ENCODE assay signal across 8 cellular contexts in the genomic region with DNA sequence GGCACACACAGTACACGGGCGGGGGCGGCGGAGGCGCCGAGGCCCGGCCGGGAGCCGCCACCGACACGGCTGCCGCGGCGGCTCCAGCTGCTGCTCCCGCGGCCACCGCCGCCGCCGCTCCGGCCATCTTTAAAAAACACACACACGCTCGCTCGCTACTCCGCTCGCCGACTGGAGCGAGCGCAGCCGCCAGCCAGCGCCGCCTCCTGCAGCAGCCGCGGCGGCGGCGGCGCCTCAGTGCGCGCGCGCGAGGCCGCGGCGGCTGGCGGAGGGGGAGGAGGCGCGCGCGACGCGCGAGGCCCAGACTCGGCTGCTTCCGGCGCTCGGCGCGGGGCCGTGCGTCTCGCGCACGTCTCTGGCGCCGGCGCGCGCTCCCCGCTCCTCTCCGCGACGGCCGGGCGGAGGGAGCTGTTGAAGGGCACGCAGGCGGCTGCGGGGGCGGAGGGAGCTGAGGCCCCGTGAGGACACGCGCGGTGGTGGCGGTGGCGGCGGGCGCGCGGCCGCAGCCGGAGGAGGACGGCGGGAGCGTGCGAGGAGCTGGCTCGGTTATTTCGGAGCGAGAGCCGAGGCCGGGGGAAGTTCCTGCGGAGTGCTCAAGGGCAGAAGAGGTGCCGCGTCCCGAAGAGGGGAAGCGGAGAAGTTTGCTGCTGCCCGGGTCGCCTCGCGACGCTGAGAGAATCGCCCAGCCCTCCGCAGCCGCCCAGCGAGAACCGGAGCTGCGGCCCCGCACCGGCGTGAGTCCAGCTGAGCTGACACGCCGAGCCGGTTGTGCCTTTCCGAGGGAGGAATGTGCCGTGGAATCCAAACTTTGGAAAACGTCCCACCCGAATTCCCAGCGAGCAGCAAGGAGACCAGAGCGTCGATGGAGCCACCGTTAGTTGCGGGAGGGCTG. TPM values are rescaled to one million over a fixed set of nuclear protein-coding genes. Genes with fewer than 3 reads are reported as not detected.
DNase-seq lines count a peak whose midpoint lies in the region; ATAC-seq and TF ChIP-seq lines count a peak whose summit lies in the region.

A gene with protein sequence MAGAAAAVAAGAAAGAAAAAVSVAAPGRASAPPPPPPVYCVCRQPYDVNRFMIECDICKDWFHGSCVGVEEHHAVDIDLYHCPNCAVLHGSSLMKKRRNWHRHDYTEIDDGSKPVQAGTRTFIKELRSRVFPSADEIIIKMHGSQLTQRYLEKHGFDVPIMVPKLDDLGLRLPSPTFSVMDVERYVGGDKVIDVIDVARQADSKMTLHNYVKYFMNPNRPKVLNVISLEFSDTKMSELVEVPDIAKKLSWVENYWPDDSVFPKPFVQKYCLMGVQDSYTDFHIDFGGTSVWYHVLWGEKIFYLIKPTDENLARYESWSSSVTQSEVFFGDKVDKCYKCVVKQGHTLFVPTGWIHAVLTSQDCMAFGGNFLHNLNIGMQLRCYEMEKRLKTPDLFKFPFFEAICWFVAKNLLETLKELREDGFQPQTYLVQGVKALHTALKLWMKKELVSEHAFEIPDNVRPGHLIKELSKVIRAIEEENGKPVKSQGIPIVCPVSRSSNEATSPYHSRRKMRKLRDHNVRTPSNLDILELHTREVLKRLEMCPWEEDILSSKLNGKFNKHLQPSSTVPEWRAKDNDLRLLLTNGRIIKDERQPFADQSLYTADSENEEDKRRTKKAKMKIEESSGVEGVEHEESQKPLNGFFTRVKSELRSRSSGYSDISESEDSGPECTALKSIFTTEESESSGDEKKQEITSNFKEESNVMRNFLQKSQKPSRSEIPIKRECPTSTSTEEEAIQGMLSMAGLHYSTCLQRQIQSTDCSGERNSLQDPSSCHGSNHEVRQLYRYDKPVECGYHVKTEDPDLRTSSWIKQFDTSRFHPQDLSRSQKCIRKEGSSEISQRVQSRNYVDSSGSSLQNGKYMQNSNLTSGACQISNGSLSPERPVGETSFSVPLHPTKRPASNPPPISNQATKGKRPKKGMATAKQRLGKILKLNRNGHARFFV (minus strand): TSS at position 173 of the 892 bp plus-strand sequence. CDS start 46 bp downstream, at position 127.

- no peaks in the 10 kb centered on the region for H3K36me3 ChIP-seq in CD8-positive, alpha-beta T cell (ENCODE audit: insufficient read depth, low read length)
- H3K36me3 ChIP-seq in endocrine pancreas (ENCODE audit: control insufficient read depth, insufficient read depth, low read length) (no peaks in the 10 kb centered on the region), mesodermal cell (ENCODE audit: control insufficient read depth, insufficient read depth, low read length) (peaks cover 5% of the 10 kb centered on the region)

- DNase-seq in CD8-positive, alpha-beta T cell = peak; percentile 76 to 93 (median 85)
- DNase-seq in GM20000 (ENCODE audit: low spot score) (peak; percentile 94), HT1080 (ENCODE audit: low read depth) (peak; percentile 75), NOMO-1 treated with DMSO at 0.1 percent for 48 hours (lab: John Stamatoyannopoulos, UW; ENCODE audit: unreplicated experiment) (peak; percentile 60)
- peak; percentile 71 for DNase-seq in activated CD8-positive, alpha-beta memory T cell treated with anti-CD3 and anti-CD28 coated beads, Interleukin-2, amount 50 U/mL, for 1 hour (ENCODE audit: extremely low read depth)
- DNase-seq in stimulated activated CD8-positive, alpha-beta memory T cell treated with anti-CD3 and anti-CD28 coated beads, Interleukin-12 subunit alpha, Interleukin-12 subunit beta, amount 100 ng/mL, for 4 hours (ENCODE audit: low read depth) = peak; percentile 89

- peaks cover 10% of the 10 kb centered on the region for H3K36me3 Mint-ChIP-seq in CD8-positive, alpha-beta T cell

- peak within 1 kb of the TSS; percentile 91 for H3K4me3 ChIP-seq in CD8-positive, alpha-beta T cell (ENCODE audit: low read depth, low read length)
- peak within 1 kb of the TSS; percentile 95 for H3K4me3 ChIP-seq in endocrine pancreas (ENCODE audit: control insufficient read depth, insufficient read depth, low read length)
- peak within 1 kb of the TSS; percentile 84 for H3K4me3 ChIP-seq in mesodermal cell (ENCODE audit: extremely low read depth, insufficient read depth, low read length, poor library complexity, severe bottlenecking)

- peak within 1 kb of the TSS; percentile 93 for H3K27ac ChIP-seq in CD8-positive, alpha-beta T cell (ENCODE audit: low read depth, low read length)
- peak within 1 kb of the TSS; percentile 94 for H3K27ac ChIP-seq in mesodermal cell (ENCODE audit: low read depth, low read length, severe bottlenecking)

- CTCF ChIA-PET in CD8-positive, alpha-beta T cell (lab: Charles Lee) = interaction anchor here (0.6 to 2.7 kb wide), 9 partner anchors 13 to 149 kb away, joined by 3 to 15 read pairs (median 3); no protein-coding TSS in a partner anchor

- 0% methylated on average over 79 to 82 of the region's 132 CpGs for WGBS in mesodermal cell (ENCODE audit: insufficient coverage in 2 of 2), 2 experiments

- intact Hi-C loops in CD8-positive, alpha-beta T cell (cut with DNase I, micrococcal nuclease) = loop anchor here (1.0 to 10.0 kb wide), 11 partner anchors 115 to 1092 kb away; a partner anchor contains a TSS

- ATAC-seq in CD8-positive, alpha-beta T cell = peak; percentile 63

- no peaks in the 10 kb centered on the region for H3K9me3 Mint-ChIP-seq in CD8-positive, alpha-beta T cell

- H3K9ac ChIP-seq in endocrine pancreas (ENCODE audit: control insufficient read depth, insufficient read depth, low read length) = peak within 1 kb of the TSS; percentile 99

- no peaks in the 10 kb centered on the region for H3K27me3 ChIP-seq in CD8-positive, alpha-beta T cell (ENCODE audit: insufficient read depth, low read length)
- H3K27me3 ChIP-seq in endocrine pancreas (ENCODE audit: control insufficient read depth, insufficient read depth, low read length) = no peaks in the 10 kb centered on the region

- POLR2A ChIA-PET in CD8-positive, alpha-beta T cell (lab: Charles Lee) = interaction anchor here (0.6 to 4.1 kb wide), 31 partner anchors 9 to 1196 kb away, joined by 3 to 127 read pairs (median 5); a partner anchor contains a TSS

- peak within 1 kb of the TSS; percentile 87 for H3K4me3 Mint-ChIP-seq in CD8-positive, alpha-beta T cell

- TF ChIP-seq CTCF in CD8-positive, alpha-beta T cell (IDR thresholded peaks at IDR 0.05) = no peak
- no peak for TF ChIP-seq CTCF in GM20000 (IDR thresholded peaks at IDR 0.05; ENCODE audit: extremely low read depth, missing control alignments)

- peaks cover 30% of the 10 kb centered on the region for H3K4me1 Mint-ChIP-seq in CD8-positive, alpha-beta T cell (ENCODE audit: low read depth)

- peaks cover 27% of the 10 kb centered on the region for H3K4me1 ChIP-seq in CD8-positive, alpha-beta T cell (ENCODE audit: insufficient read depth, low read length)
- H3K4me1 ChIP-seq in endocrine pancreas (ENCODE audit: control insufficient read depth, insufficient read depth, low read length) (peaks cover 11% of the 10 kb centered on the region), mesodermal cell (ENCODE audit: control insufficient read depth, insufficient read depth, low read length, poor library complexity, severe bottlenecking) (no peaks in the 10 kb centered on the region)

- H3K9me3 ChIP-seq in CD8-positive, alpha-beta T cell (ENCODE audit: low read length) = no peaks in the 10 kb centered on the region
- H3K9me3 ChIP-seq in endocrine pancreas (ENCODE audit: control insufficient read depth, low read length) (no peaks in the 10 kb centered on the region), mesodermal cell (ENCODE audit: control insufficient read depth, low read length) (peaks cover 5% of the 10 kb centered on the region)

- peak within 1 kb of the TSS; percentile 96 for H3K27ac Mint-ChIP-seq in CD8-positive, alpha-beta T cell

- no peaks in the 10 kb centered on the region for H3K27me3 Mint-ChIP-seq in CD8-positive, alpha-beta T cell (ENCODE audit: low read depth)

RNA-seq across cellular contexts. Expression of the gene that starts here (rescaled TPM):
- total RNA-seq in CD8-positive, alpha-beta T cell = 10 to 100 TPM; 50.2 to 50.7 TPM
- total RNA-seq in HT1080 (2014; rRNA removed; shearing (Covaris generic)) = 1.00 and 1.3 TPM in 2 replicates
- 3.3 and 5.0 TPM in 2 replicates for polyA plus RNA-seq in HT1080 (2015; cell fraction: cytosol; rRNA removed)
- polyA plus RNA-seq in HT1080 (2015; cell fraction: nucleus; rRNA removed) = 10.3 and 10.5 TPM in 2 replicates
- polyA plus RNA-seq in mesodermal cell (2013, experiment 1 of 2) = 12.5 TPM
- polyA plus RNA-seq in mesodermal cell (2013, experiment 2 of 2) = 8.2 TPM

Comparison
In these comparisons a context has a peak if more than half of its experiments do, and no peak if none do; other contexts are left out.
1. Peak in every context shown above with its lines: DNase-seq, ATAC-seq, H3K4me3 ChIP-seq and H3K27ac ChIP-seq.
2. RNA of the gene that starts here (total RNA-seq): 50.2 to 50.7 TPM in CD8-positive, alpha-beta T cell; 1.00 to 1.3 TPM in HT1080; every median in the first group is over 10 times any median in the second.